Comparison of ENCODE assay signal across 1 cellular context in genomic region chr9:135530146-135530545, GRCh38.
TF ChIP-seq lines count a peak whose summit lies in the region.

No MANE protein-coding gene starts in this region.

TF ChIP-seq in HepG2, 621 proteins besides CTCF, POLR2A, EP300 and RAD21:
- TF ChIP-seq ZNF550 (CRISPR knock-in tag; IDR thresholded peaks at IDR 0.05; ENCODE audit: borderline replicate concordance) (no peak), FOXA1 (IDR thresholded peaks at IDR 0.05) (no peak), FOXA1 (CRISPR knock-in tag; IDR thresholded peaks at IDR 0.05) (no peak), ZGPAT (CRISPR knock-in tag; IDR thresholded peaks at IDR 0.05) (no peak), CENPBD1 (CRISPR knock-in tag; IDR thresholded peaks at IDR 0.05; ENCODE audit: borderline replicate concordance, low read depth) (no peak), NFKB2 (CRISPR knock-in tag; IDR thresholded peaks at IDR 0.05; ENCODE audit: borderline replicate concordance) (no peak), IRF1 (CRISPR knock-in tag; IDR thresholded peaks at IDR 0.05; ENCODE audit: low read depth) (no peak), MXD1 (CRISPR knock-in tag; IDR thresholded peaks at IDR 0.05) (no peak), ISL2 (CRISPR knock-in tag; IDR thresholded peaks at IDR 0.05) (no peak), NFKBIZ (CRISPR knock-in tag; IDR thresholded peaks at IDR 0.05) (no peak), AHDC1 (CRISPR knock-in tag; IDR thresholded peaks at IDR 0.05; ENCODE audit: borderline replicate concordance) (no peak)
